ENCODE assay signal across 21 cellular contexts in the genomic region with DNA sequence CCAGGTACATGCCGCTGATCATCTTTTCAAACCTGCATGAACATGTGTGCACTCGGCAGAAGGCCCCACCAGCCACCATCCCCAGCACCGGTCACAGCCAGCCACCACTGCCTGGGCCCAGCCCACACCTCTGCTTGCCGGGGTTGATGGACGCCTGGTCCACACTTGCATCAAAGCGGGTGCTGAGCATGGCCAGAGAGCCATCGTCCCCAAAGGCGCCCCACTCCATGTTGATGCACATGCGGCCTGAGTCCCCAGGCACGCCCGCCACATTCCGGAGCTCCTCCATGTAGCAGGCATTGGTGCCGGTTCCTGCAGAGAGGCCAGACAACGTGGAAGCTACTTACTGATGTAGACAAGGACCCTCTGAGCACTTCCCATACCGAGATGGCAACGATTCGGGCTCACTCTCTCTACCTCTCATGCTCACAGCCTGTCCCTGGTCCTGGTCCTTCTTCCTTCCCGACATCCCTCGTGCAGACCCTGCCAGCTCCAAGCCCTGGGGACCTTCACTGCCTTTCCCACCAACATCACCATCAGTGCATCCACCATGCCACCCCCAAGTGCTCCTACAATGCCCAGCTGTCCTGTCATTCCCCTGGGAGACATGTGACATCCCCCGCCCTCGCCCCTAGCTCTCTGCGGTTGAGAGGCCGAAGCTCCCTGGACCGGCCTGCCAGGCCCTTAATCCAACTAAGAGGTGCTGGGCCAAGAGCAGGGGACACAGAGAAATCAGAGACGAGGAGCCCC. TPM values are rescaled to one million over a fixed set of nuclear protein-coding genes. Genes with fewer than 3 reads are reported as not detected.
"Had no signal": no experiment of that assay in that cellular context is flagged by ENCODE, and none has a peak within 500 bp of the region (broad histone marks: within the 10 kb centered on the region; RNA-seq: fewer than 3 reads in every experiment).

No MANE protein-coding gene starts in this region.

- H3K4me3 ChIP-seq: hepatocyte, left ventricle myocardium inferior, psoas muscle, right atrium auricular region, thyroid gland had no signal

- ATAC-seq: activated CD4-positive, CD25-positive, alpha-beta regulatory T cell treated with anti-CD3 and anti-CD28 coated beads, Interleukin-2, amount 50 U/mL, for 24 hours; activated CD8-positive, alpha-beta memory T cell treated with anti-CD3 and anti-CD28 coated beads, Interleukin-2, amount 10 ng/mL, durations not matched to agents 7 days and 5 days; activated CD8-positive, alpha-beta T cell treated with anti-CD3 and anti-CD28 coated beads for 36 hours; psoas muscle; T-cell had no signal

- H3K27ac ChIP-seq: hepatocyte, left ventricle myocardium inferior, psoas muscle, right atrium auricular region, thyroid gland, VCaP had no signal

- H3K4me2 ChIP-seq: hepatocyte had no signal

- H3K36me3 ChIP-seq: left ventricle myocardium inferior, right atrium auricular region, thyroid gland had no signal

- H3K79me2 ChIP-seq: hepatocyte had no signal

- DNase-seq: activated CD4-positive, alpha-beta T cell treated with anti-CD3 and anti-CD28 coated beads, Interleukin-2, amount 10 ng/mL, durations not matched to agents 7 days and 5 days; activated CD8-positive, alpha-beta memory T cell treated with anti-CD3 and anti-CD28 coated beads, Interleukin-2, amount 10 ng/mL, durations not matched to agents 7 days and 5 days; activated CD8-positive, alpha-beta T cell treated with anti-CD3 and anti-CD28 coated beads for 36 hours; activated effector memory CD4-positive, alpha-beta T cell treated with anti-CD3 and anti-CD28 coated beads, Interleukin-2, amount 50 U/mL, for 16 hours; activated naive CD4-positive, alpha-beta T cell treated with anti-CD3 and anti-CD28 coated beads, Interleukin-2, amount 10 ng/mL, durations not matched to agents 7 days and 5 days; activated T-cell treated with anti-CD3 and anti-CD28 coated beads for 4 hours; amygdala; effector CD8-positive, alpha-beta T cell; foreskin melanocyte; left ventricle myocardium inferior; psoas muscle; stimulated activated CD4-positive, alpha-beta T cell treated with anti-CD3 and anti-CD28 coated beads, Interleukin-12 subunit alpha, Interleukin-12 subunit beta, amount 100 ng/mL, for 4 hours; stimulated activated CD4-positive, alpha-beta T cell treated with anti-CD3 and anti-CD28 coated beads, Interleukin-4, amount 100 ng/mL, for 4 hours; substantia nigra; T-cell; thyroid gland had no signal

- H3K27me3 ChIP-seq: hepatocyte, right atrium auricular region, thyroid gland had no signal

- H3K4me1 ChIP-seq: left ventricle myocardium inferior, psoas muscle, right atrium auricular region, thyroid gland had no signal

- H3K9me3 ChIP-seq: left ventricle myocardium inferior, psoas muscle, right atrium auricular region, thyroid gland had no signal

- H2AFZ ChIP-seq: hepatocyte had no signal

RNA-seq across cellular contexts. Expression of gene HK3, which starts 17.2 kb away (rescaled TPM):
- total RNA-seq: activated CD8-positive, alpha-beta memory T cell treated with anti-CD3 and anti-CD28 coated beads, Interleukin-2, amount 10 ng/mL, durations not matched to agents 7 days and 5 days; activated CD8-positive, alpha-beta T cell treated with anti-CD3 and anti-CD28 coated beads for 36 hours; osteocyte had no signal
